Comparison of ENCODE assay signal across 1 cellular context in the genomic region with DNA sequence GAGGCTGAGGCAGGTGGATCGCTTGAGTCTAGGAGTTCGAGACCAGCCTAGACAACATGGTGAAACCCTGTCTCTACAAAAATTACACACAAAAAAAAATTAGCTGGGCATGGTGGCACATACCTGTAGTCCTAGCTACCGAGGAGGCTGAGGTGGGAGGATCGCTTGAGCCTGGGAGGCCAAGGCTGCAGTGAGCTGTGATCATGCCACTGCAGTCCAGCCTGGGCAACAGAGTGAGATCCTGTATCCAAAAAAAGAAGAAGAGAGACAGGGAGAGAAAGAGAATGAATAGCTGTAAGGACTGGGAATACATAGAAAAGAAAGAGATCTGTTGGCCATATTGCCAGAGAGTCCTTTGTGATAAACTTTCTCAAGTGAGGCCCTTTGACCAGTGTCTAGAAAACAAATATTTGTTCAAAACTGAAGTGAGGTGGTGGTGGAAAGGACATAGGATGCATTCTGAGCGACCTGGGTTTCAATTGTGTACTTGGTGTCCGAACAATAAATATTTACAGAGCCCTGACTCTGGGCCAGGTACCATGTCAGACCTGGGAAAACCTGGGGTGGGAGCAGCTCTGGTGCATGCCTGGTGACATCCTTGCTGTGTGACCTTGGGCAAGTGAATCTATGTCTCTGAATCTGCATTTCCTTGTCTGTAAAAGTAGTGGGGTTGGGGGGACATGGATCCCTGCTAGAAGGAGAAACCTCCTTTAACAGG.
TF ChIP-seq lines count a peak whose summit lies in the region.

No MANE protein-coding gene starts in this region.

TF ChIP-seq in HepG2, 621 proteins besides CTCF, POLR2A, EP300 and RAD21 (continued from another document and continues in another):
- TF ChIP-seq SOX13 (IDR thresholded peaks at IDR 0.05), result peak; percentile 13; the same call in 1 of the 2 replicates
- peak in 1 of 2 experiments; percentile 84; a peak in 2 of 4 replicates for TF ChIP-seq SOX13 (CRISPR knock-in tag; conservative IDR thresholded peaks at IDR 0.05 in 1 of 2, IDR thresholded peaks at IDR 0.05 in 1 of 2)
- TF ChIP-seq SP5 (CRISPR knock-in tag; IDR thresholded peaks at IDR 0.05; ENCODE audit: borderline replicate concordance, low read depth), result no peak
- peak; percentile 70 for TF ChIP-seq FOXP1 (IDR thresholded peaks at IDR 0.05)
- TF ChIP-seq FOXP1 (CRISPR knock-in tag; IDR thresholded peaks at IDR 0.05), result peak; percentile 91
- TF ChIP-seq, protein P1, sequence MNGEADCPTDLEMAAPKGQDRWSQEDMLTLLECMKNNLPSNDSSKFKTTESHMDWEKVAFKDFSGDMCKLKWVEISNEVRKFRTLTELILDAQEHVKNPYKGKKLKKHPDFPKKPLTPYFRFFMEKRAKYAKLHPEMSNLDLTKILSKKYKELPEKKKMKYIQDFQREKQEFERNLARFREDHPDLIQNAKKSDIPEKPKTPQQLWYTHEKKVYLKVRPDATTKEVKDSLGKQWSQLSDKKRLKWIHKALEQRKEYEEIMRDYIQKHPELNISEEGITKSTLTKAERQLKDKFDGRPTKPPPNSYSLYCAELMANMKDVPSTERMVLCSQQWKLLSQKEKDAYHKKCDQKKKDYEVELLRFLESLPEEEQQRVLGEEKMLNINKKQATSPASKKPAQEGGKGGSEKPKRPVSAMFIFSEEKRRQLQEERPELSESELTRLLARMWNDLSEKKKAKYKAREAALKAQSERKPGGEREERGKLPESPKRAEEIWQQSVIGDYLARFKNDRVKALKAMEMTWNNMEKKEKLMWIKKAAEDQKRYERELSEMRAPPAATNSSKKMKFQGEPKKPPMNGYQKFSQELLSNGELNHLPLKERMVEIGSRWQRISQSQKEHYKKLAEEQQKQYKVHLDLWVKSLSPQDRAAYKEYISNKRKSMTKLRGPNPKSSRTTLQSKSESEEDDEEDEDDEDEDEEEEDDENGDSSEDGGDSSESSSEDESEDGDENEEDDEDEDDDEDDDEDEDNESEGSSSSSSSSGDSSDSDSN (CRISPR knock-in tag; IDR thresholded peaks at IDR 0.05), result 0 out of 2 replicates have a peak, but pooled peaks have one; percentile 8
- peak; percentile 10; the same call in 1 of the 2 replicates for TF ChIP-seq NFKBIZ (CRISPR knock-in tag; IDR thresholded peaks at IDR 0.05)
- TF ChIP-seq, protein P2, sequence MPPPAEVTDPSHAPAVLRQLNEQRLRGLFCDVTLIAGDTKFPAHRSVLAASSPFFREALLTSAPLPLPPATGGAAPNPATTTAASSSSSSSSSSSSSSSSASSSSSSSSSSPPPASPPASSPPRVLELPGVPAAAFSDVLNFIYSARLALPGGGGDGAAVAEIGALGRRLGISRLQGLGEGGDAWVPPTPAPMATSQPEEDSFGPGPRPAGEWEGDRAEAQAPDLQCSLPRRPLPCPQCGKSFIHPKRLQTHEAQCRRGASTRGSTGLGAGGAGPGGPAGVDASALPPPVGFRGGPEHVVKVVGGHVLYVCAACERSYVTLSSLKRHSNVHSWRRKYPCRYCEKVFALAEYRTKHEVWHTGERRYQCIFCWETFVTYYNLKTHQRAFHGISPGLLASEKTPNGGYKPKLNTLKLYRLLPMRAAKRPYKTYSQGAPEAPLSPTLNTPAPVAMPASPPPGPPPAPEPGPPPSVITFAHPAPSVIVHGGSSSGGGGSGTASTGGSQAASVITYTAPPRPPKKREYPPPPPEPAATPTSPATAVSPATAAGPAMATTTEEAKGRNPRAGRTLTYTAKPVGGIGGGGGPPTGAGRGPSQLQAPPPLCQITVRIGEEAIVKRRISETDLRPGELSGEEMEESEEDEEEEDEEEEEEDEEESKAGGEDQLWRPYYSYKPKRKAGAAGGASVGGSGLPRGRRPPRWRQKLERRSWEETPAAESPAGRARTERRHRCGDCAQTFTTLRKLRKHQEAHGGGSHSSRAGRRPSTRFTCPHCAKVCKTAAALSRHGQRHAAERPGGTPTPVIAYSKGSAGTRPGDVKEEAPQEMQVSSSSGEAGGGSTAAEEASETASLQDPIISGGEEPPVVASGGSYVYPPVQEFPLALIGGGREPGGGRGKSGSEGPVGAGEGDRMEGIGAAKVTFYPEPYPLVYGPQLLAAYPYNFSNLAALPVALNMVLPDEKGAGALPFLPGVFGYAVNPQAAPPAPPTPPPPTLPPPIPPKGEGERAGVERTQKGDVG (CRISPR knock-in tag; IDR thresholded peaks at IDR 0.05; ENCODE audit: borderline replicate concordance), result no peak
- no peak for TF ChIP-seq RBAK (CRISPR knock-in tag; IDR thresholded peaks at IDR 0.05)
- no peak for TF ChIP-seq GLI4 (CRISPR knock-in tag; IDR thresholded peaks at IDR 0.05; ENCODE audit: borderline replicate concordance)
- no peak for TF ChIP-seq ZFP41 (CRISPR knock-in tag; IDR thresholded peaks at IDR 0.05; ENCODE audit: borderline replicate concordance)
- no peak for TF ChIP-seq KMT2A (CRISPR knock-in tag; IDR thresholded peaks at IDR 0.05)
- TF ChIP-seq, protein P3, sequence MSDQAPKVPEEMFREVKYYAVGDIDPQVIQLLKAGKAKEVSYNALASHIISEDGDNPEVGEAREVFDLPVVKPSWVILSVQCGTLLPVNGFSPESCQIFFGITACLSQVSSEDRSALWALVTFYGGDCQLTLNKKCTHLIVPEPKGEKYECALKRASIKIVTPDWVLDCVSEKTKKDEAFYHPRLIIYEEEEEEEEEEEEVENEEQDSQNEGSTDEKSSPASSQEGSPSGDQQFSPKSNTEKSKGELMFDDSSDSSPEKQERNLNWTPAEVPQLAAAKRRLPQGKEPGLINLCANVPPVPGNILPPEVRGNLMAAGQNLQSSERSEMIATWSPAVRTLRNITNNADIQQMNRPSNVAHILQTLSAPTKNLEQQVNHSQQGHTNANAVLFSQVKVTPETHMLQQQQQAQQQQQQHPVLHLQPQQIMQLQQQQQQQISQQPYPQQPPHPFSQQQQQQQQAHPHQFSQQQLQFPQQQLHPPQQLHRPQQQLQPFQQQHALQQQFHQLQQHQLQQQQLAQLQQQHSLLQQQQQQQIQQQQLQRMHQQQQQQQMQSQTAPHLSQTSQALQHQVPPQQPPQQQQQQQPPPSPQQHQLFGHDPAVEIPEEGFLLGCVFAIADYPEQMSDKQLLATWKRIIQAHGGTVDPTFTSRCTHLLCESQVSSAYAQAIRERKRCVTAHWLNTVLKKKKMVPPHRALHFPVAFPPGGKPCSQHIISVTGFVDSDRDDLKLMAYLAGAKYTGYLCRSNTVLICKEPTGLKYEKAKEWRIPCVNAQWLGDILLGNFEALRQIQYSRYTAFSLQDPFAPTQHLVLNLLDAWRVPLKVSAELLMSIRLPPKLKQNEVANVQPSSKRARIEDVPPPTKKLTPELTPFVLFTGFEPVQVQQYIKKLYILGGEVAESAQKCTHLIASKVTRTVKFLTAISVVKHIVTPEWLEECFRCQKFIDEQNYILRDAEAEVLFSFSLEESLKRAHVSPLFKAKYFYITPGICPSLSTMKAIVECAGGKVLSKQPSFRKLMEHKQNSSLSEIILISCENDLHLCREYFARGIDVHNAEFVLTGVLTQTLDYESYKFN (CRISPR knock-in tag; conservative IDR thresholded peaks at IDR 0.05), result peak; percentile 90
- TF ChIP-seq, protein P4, sequence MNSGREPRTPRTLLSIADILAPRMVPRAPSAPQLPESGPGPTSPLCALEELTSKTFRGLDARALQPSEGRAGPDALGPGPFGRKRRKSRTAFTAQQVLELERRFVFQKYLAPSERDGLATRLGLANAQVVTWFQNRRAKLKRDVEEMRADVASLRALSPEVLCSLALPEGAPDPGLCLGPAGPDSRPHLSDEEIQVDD (CRISPR knock-in tag; IDR thresholded peaks at IDR 0.05; ENCODE audit: borderline replicate concordance), result 0 out of 2 replicates have a peak, but pooled peaks have one; percentile 25
- peak; percentile 69; the same call in 1 of the 2 replicates for TF ChIP-seq NFIC (IDR thresholded peaks at IDR 0.05; ENCODE audit: low read length)
- TF ChIP-seq SMAD9 (CRISPR knock-in tag; IDR thresholded peaks at IDR 0.05), result no peak
- TF ChIP-seq ZNF121 (CRISPR knock-in tag; IDR thresholded peaks at IDR 0.05), result peak; percentile 98
- TF ChIP-seq, protein P5, sequence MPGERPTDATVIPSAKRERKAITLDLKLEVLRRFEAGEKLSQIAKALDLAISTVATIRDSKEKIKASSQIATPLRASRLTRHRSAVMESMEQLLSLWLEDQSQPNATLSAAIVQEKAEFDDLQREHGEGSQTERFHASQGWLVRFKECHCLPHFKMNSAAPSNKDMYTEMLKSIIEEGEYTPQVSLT (CRISPR knock-in tag; IDR thresholded peaks at IDR 0.05; ENCODE audit: borderline replicate concordance, low read depth), result no peak
- TF ChIP-seq, protein P6, sequence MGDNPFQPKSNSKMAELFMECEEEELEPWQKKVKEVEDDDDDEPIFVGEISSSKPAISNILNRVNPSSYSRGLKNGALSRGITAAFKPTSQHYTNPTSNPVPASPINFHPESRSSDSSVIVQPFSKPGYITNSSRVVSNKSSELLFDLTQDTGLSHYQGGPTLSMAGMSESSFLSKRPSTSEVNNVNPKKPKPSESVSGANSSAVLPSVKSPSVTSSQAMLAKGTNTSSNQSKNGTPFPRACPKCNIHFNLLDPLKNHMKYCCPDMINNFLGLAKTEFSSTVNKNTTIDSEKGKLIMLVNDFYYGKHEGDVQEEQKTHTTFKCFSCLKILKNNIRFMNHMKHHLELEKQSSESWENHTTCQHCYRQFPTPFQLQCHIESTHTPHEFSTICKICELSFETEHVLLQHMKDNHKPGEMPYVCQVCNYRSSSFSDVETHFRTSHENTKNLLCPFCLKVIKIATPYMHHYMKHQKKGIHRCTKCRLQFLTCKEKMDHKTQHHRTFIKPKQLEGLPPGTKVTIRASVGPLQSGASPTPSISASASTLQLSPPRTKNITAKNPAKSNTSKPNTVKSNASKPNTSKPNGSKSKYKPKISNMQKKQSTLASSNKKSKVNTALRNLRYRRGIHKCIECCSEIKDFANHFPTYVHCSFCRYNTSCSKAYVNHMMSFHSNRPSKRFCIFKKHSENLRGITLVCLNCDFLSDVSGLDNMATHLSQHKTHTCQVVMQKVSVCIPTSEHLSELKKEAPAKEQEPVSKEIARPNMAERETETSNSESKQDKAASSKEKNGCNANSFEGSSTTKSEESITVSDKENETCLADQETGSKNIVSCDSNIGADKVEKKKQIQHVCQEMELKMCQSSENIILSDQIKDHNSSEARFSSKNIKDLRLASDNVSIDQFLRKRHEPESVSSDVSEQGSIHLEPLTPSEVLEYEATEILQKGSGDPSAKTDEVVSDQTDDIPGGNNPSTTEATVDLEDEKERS (CRISPR knock-in tag; IDR thresholded peaks at IDR 0.05), result no peak
- no peak for TF ChIP-seq ASH2L (IDR thresholded peaks at IDR 0.05; ENCODE audit: insufficient read length, low read depth, low read length)
- TF ChIP-seq SALL1 (CRISPR knock-in tag; IDR thresholded peaks at IDR 0.05), result peak; percentile 65
- no peak for TF ChIP-seq EZH2 (conservative IDR thresholded peaks at IDR 0.05; ENCODE audit: low read depth, low read length)
- TF ChIP-seq SAP130 (CRISPR knock-in tag; IDR thresholded peaks at IDR 0.05; ENCODE audit: low read depth), result peak; percentile 28
- TF ChIP-seq NFE2L2 (IDR thresholded peaks at IDR 0.05; ENCODE audit: low read length), result no peak
- TF ChIP-seq, protein P7, sequence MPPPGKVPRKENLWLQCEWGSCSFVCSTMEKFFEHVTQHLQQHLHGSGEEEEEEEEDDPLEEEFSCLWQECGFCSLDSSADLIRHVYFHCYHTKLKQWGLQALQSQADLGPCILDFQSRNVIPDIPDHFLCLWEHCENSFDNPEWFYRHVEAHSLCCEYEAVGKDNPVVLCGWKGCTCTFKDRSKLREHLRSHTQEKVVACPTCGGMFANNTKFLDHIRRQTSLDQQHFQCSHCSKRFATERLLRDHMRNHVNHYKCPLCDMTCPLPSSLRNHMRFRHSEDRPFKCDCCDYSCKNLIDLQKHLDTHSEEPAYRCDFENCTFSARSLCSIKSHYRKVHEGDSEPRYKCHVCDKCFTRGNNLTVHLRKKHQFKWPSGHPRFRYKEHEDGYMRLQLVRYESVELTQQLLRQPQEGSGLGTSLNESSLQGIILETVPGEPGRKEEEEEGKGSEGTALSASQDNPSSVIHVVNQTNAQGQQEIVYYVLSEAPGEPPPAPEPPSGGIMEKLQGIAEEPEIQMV (CRISPR knock-in tag; IDR thresholded peaks at IDR 0.05; ENCODE audit: low read depth), result no peak
- no peak for TF ChIP-seq ZNF737 (CRISPR knock-in tag; IDR thresholded peaks at IDR 0.05; ENCODE audit: borderline replicate concordance)
- TF ChIP-seq, protein P8, sequence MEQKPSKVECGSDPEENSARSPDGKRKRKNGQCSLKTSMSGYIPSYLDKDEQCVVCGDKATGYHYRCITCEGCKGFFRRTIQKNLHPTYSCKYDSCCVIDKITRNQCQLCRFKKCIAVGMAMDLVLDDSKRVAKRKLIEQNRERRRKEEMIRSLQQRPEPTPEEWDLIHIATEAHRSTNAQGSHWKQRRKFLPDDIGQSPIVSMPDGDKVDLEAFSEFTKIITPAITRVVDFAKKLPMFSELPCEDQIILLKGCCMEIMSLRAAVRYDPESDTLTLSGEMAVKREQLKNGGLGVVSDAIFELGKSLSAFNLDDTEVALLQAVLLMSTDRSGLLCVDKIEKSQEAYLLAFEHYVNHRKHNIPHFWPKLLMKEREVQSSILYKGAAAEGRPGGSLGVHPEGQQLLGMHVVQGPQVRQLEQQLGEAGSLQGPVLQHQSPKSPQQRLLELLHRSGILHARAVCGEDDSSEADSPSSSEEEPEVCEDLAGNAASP (CRISPR knock-in tag; IDR thresholded peaks at IDR 0.05; ENCODE audit: borderline replicate concordance), result peak; percentile 59; the same call in 1 of the 2 replicates
- TF ChIP-seq, protein P9, sequence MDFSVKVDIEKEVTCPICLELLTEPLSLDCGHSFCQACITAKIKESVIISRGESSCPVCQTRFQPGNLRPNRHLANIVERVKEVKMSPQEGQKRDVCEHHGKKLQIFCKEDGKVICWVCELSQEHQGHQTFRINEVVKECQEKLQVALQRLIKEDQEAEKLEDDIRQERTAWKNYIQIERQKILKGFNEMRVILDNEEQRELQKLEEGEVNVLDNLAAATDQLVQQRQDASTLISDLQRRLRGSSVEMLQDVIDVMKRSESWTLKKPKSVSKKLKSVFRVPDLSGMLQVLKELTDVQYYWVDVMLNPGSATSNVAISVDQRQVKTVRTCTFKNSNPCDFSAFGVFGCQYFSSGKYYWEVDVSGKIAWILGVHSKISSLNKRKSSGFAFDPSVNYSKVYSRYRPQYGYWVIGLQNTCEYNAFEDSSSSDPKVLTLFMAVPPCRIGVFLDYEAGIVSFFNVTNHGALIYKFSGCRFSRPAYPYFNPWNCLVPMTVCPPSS (IDR thresholded peaks at IDR 0.05), result no peak
- TF ChIP-seq KLF16 (CRISPR knock-in tag; IDR thresholded peaks at IDR 0.05), result no peak
- TF ChIP-seq KDM1A (CRISPR knock-in tag; IDR thresholded peaks at IDR 0.05), result peak; percentile 80
- TF ChIP-seq, protein P10, sequence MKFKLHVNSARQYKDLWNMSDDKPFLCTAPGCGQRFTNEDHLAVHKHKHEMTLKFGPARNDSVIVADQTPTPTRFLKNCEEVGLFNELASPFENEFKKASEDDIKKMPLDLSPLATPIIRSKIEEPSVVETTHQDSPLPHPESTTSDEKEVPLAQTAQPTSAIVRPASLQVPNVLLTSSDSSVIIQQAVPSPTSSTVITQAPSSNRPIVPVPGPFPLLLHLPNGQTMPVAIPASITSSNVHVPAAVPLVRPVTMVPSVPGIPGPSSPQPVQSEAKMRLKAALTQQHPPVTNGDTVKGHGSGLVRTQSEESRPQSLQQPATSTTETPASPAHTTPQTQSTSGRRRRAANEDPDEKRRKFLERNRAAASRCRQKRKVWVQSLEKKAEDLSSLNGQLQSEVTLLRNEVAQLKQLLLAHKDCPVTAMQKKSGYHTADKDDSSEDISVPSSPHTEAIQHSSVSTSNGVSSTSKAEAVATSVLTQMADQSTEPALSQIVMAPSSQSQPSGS (CRISPR knock-in tag; IDR thresholded peaks at IDR 0.05), result 0 out of 2 replicates have a peak, but pooled peaks have one; percentile 8
